1 cellular context compared by ENCODE assay signal in the genomic region with DNA sequence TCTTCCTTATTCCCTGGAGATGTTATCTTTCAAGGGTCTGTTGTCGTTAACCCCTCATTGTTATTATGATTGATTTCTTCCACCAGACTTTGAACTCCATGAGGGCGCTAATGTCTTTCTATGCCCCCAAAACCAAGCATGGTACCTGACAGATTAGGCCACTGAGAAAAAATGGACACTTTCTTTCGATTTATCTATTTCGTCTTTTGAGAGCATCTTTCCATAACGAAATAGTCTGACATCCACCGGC.
TF ChIP-seq lines count a peak whose summit lies in the region.

No MANE protein-coding gene starts in this region.

TF ChIP-seq in SK-N-SH, 30 proteins besides CTCF, POLR2A, EP300 and RAD21 (continued from another document):
- TF ChIP-seq, protein P1, sequence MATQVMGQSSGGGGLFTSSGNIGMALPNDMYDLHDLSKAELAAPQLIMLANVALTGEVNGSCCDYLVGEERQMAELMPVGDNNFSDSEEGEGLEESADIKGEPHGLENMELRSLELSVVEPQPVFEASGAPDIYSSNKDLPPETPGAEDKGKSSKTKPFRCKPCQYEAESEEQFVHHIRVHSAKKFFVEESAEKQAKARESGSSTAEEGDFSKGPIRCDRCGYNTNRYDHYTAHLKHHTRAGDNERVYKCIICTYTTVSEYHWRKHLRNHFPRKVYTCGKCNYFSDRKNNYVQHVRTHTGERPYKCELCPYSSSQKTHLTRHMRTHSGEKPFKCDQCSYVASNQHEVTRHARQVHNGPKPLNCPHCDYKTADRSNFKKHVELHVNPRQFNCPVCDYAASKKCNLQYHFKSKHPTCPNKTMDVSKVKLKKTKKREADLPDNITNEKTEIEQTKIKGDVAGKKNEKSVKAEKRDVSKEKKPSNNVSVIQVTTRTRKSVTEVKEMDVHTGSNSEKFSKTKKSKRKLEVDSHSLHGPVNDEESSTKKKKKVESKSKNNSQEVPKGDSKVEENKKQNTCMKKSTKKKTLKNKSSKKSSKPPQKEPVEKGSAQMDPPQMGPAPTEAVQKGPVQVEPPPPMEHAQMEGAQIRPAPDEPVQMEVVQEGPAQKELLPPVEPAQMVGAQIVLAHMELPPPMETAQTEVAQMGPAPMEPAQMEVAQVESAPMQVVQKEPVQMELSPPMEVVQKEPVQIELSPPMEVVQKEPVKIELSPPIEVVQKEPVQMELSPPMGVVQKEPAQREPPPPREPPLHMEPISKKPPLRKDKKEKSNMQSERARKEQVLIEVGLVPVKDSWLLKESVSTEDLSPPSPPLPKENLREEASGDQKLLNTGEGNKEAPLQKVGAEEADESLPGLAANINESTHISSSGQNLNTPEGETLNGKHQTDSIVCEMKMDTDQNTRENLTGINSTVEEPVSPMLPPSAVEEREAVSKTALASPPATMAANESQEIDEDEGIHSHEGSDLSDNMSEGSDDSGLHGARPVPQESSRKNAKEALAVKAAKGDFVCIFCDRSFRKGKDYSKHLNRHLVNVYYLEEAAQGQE (IDR thresholded peaks at IDR 0.05; ENCODE audit: low read depth, low read length): no peak
- no peak for TF ChIP-seq JUND (IDR thresholded peaks at IDR 0.05)
TF ChIP-seq in SK-N-SH: peak in this region for 0.
